ENCODE assay signal across 19 cellular contexts in the genomic region with DNA sequence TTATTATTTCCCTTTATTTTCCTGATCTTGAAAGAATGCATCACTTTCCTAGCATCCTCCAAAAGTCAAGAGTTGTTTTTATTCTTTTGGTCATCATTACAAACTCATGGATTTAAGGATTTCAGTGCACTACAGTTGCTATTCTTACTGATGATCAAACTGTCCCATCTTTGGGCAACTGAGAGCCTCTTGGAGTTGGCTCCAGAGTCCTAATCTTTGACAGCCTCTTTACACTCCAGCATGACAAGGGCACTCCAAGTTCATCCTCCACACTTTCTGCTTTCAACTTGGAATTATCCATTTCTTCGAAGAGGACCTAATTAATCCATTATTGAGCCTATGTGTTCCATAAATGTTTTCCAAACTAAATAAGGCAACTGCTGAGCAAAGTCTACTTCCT.
"Had no signal": no experiment of that assay in that cellular context is flagged by ENCODE, and none has a peak within 500 bp of the region (broad histone marks: within the 10 kb centered on the region; RNA-seq: fewer than 3 reads in every experiment).

No MANE protein-coding gene starts in this region.

- H3K9me3 Mint-ChIP-seq: activated naive CD8-positive, alpha-beta T cell treated with anti-CD3 and anti-CD28 coated beads, Interleukin-2, amount 50 U/mL, for 24 hours; activated T-helper 1 cell treated with anti-CD3 and anti-CD28 coated beads, Interleukin-12 subunit alpha, Interleukin-12 subunit beta, Interleukin-2, Interleukin-4 antibody, amounts not matched to agents 30 ng/mL and 10 ng/mL and 1 ng/mL, durations not matched to agents 14 hours and 24 hours and 36 hours; naive thymus-derived CD4-positive, alpha-beta T cell; neural crest cell had no signal

- H3K9me3 ChIP-seq: thyroid gland had no signal

- H3K4me3 Mint-ChIP-seq: activated CD8-positive, alpha-beta T cell treated with anti-CD3 and anti-CD28 coated beads, Interleukin-2, amount 10 ng/mL, durations not matched to agents 7 days and 5 days; activated naive CD8-positive, alpha-beta T cell treated with anti-CD3 and anti-CD28 coated beads, Interleukin-2, amount 50 U/mL, for 24 hours; activated T-helper 1 cell treated with anti-CD3 and anti-CD28 coated beads, Interleukin-12 subunit alpha, Interleukin-12 subunit beta, Interleukin-2, Interleukin-4 antibody, amounts not matched to agents 30 ng/mL and 10 ng/mL and 1 ng/mL, durations not matched to agents 14 hours and 24 hours and 36 hours had no signal

- H3K36me3 Mint-ChIP-seq: naive thymus-derived CD4-positive, alpha-beta T cell had no signal

- ATAC-seq: activated CD4-positive, CD25-positive, alpha-beta regulatory T cell treated with anti-CD3 and anti-CD28 coated beads, Interleukin-2, amount 50 U/mL, for 24 hours; activated CD8-positive, alpha-beta T cell treated with anti-CD3 and anti-CD28 coated beads, Interleukin-2, amount 10 ng/mL, durations not matched to agents 7 days and 5 days; activated naive CD8-positive, alpha-beta T cell treated with anti-CD3 and anti-CD28 coated beads, Interleukin-2, amount 50 U/mL, for 24 hours; left colon; naive thymus-derived CD4-positive, alpha-beta T cell; stimulated activated naive CD8-positive, alpha-beta T cell treated with anti-CD3 and anti-CD28 coated beads, Interleukin-15, Interleukin-2, amounts not matched to agents 100 U/mL and 50 U/mL, for 24 hours had no signal

- H3K36me3 ChIP-seq: thyroid gland had no signal

- H3K27ac ChIP-seq: epithelial cell of prostate, VCaP had no signal

- H3K27ac Mint-ChIP-seq: activated CD8-positive, alpha-beta T cell treated with anti-CD3 and anti-CD28 coated beads, Interleukin-2, amount 10 ng/mL, durations not matched to agents 7 days and 5 days; activated naive CD8-positive, alpha-beta T cell treated with anti-CD3 and anti-CD28 coated beads, Interleukin-2, amount 50 U/mL, for 24 hours; activated T-helper 1 cell treated with anti-CD3 and anti-CD28 coated beads, Interleukin-12 subunit alpha, Interleukin-12 subunit beta, Interleukin-2, Interleukin-4 antibody, amounts not matched to agents 30 ng/mL and 10 ng/mL and 1 ng/mL, durations not matched to agents 14 hours and 24 hours and 36 hours; naive thymus-derived CD4-positive, alpha-beta T cell had no signal

- H3K27me3 ChIP-seq: thyroid gland had no signal

- H3K4me3 ChIP-seq: lung, thyroid gland had no signal

- DNase-seq: activated CD4-positive, alpha-beta T cell treated with anti-CD3 and anti-CD28 coated beads, Interleukin-2, amount 50 U/mL, for 1 hour; activated CD8-positive, alpha-beta T cell treated with anti-CD3 and anti-CD28 coated beads, Interleukin-2, amount 10 ng/mL, durations not matched to agents 7 days and 5 days; activated gamma-delta T cell; activated naive CD4-positive, alpha-beta T cell treated with anti-CD3 and anti-CD28 coated beads, Interleukin-2, amount 50 U/mL, for 16 hours; activated naive CD8-positive, alpha-beta T cell treated with anti-CD3 and anti-CD28 coated beads, Interleukin-2, amount 50 U/mL, for 24 hours; anterior cingulate cortex; left colon; naive thymus-derived CD4-positive, alpha-beta T cell; occipital lobe; retina; stimulated activated CD4-positive, alpha-beta T cell treated with anti-CD3 and anti-CD28 coated beads, Interleukin-4, amount 100 ng/mL, for 4 hours; stimulated activated naive CD8-positive, alpha-beta T cell treated with anti-CD3 and anti-CD28 coated beads, Interleukin-15, Interleukin-2, amounts not matched to agents 100 U/mL and 50 U/mL, for 24 hours; thyroid gland had no signal
